13 cellular contexts compared by ENCODE assay signal in the genomic region with DNA sequence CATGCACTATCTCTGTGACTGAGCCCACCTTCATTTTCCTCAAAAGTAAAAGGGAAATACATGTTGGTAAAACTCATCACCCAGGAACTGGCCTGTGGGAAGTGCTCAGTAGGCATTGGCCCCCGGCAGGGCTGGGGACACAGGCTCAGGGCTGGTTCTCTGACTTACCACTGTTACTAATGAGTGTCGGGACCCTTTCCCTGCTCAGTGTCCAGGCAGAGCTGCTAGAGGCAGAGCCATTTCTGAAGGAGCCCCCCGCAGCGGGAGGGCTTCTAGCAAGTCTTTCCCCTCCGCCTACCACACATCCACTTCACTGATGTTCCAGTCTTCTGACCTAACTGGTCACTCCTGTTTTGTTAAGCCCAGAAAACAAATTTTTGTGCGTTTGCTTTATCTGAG. TPM values are rescaled to one million over a fixed set of nuclear protein-coding genes. Genes with fewer than 3 reads are reported as not detected.
DNase-seq lines count a peak whose midpoint lies in the region; ATAC-seq, FAIRE-seq and TF ChIP-seq lines count a peak whose summit lies in the region.
"Had no signal": no experiment of that assay in that cellular context is flagged by ENCODE, and none has a peak within 500 bp of the region (broad histone marks: within the 10 kb centered on the region; RNA-seq: fewer than 3 reads in every experiment).

No MANE protein-coding gene starts in this region.

- H3K27me3 ChIP-seq in GM23338 (ENCODE audit: insufficient read depth) = no peaks in the 10 kb centered on the region
- no peaks in the 10 kb centered on the region for H3K27me3 ChIP-seq in lower lobe of right lung (ENCODE audit: low read depth)
- no peaks in the 10 kb centered on the region for H3K27me3 ChIP-seq in tibial artery

- H3K4me3 Mint-ChIP-seq in GM23338 = peak overlapping the region; percentile 94
- H3K4me3 Mint-ChIP-seq in activated CD8-positive, alpha-beta T cell treated with anti-CD3 and anti-CD28 coated beads, Interleukin-2, amount 10 ng/mL, durations not matched to agents 7 days and 5 days = peak overlapping the region; percentile 89

- H3K4me3 ChIP-seq in A549 (peak overlapping the region; percentile 86; the same call in 1 of the 3 replicates), GM23338 (no peak overlapping the region), lower lobe of right lung (no peak overlapping the region), tibial artery (no peak overlapping the region)

- no peaks in the 10 kb centered on the region for H3K9me3 Mint-ChIP-seq in GM23338
- H3K9me3 Mint-ChIP-seq in activated CD8-positive, alpha-beta T cell treated with anti-CD3 and anti-CD28 coated beads, Interleukin-2, amount 10 ng/mL, durations not matched to agents 7 days and 5 days (ENCODE audit: insufficient read depth) = no peaks in the 10 kb centered on the region

- FAIRE-seq in A549 (lab: Jason Lieb, UNC) = no peak

- no peak for DNase-seq in A549 (ENCODE audit: low read depth in 1 of 2, low spot score in 1 of 2)
- DNase-seq in GM23338 (ENCODE audit: low spot score) = no peak
- no peak for DNase-seq in activated CD8-positive, alpha-beta T cell treated with anti-CD3 and anti-CD28 coated beads, Interleukin-2, amount 10 ng/mL, durations not matched to agents 7 days and 5 days
- no peak for DNase-seq in lower lobe of right lung
- DNase-seq in AML-193 (lab: John Stamatoyannopoulos, UW) = no peak
- no peak for DNase-seq in tibial artery
- no peak for DNase-seq in foreskin melanocyte
- DNase-seq: activated gamma-delta T cell treated with Interleukin-2 at 50 U/mL for 16 hours, NCI-H2081 treated with DMSO at 0.1 percent for 48 hours, retina, trophoblast cell had no signal

- H3K4me1 Mint-ChIP-seq in GM23338 = peaks cover 14% of the 10 kb centered on the region
- H3K4me1 Mint-ChIP-seq in activated CD8-positive, alpha-beta T cell treated with anti-CD3 and anti-CD28 coated beads, Interleukin-2, amount 10 ng/mL, durations not matched to agents 7 days and 5 days (ENCODE audit: low read depth) = peaks cover 25% of the 10 kb centered on the region

- 93% methylated on average over 6 of the region's 6 CpGs for WGBS in A549 (ENCODE audit: missing lambda C conversion rate)

- peaks cover 16% of the 10 kb centered on the region for H3K27me3 Mint-ChIP-seq in GM23338 (ENCODE audit: insufficient read depth, low read depth, poor library complexity)
- H3K27me3 Mint-ChIP-seq in activated CD8-positive, alpha-beta T cell treated with anti-CD3 and anti-CD28 coated beads, Interleukin-2, amount 10 ng/mL, durations not matched to agents 7 days and 5 days (ENCODE audit: low read depth) = no peaks in the 10 kb centered on the region

- TF ChIP-seq POLR2A in A549 (IDR thresholded peaks at IDR 0.05; ENCODE audit: low read length) = no peak

- intact Hi-C loops in lower lobe of right lung (cut with DNase I) (no loop called here), tibial artery (cut with DNase I; ENCODE audit: low total_unique reads) (loop anchor here (5.0 to 10.0 kb wide), 2 partner anchors 96 to 282 kb away; partner anchors contain the start of gene RASD1)

- H3K4me2 ChIP-seq in A549 (peak overlapping the region; percentile 94), GM23338 (peak overlapping the region; percentile 85)

- peak overlapping the region in 1 of 2 experiments; percentile 94; a peak in 2 of 6 replicates for H3K27ac ChIP-seq in A549
- no peak overlapping the region for H3K27ac ChIP-seq in GM23338 (ENCODE audit: low read depth)
- peak overlapping the region; percentile 96 for H3K27ac ChIP-seq in lower lobe of right lung
- no peak overlapping the region for H3K27ac ChIP-seq in tibial artery

- no peak for TF ChIP-seq RAD21 in A549 (conservative IDR thresholded peaks at IDR 0.05 in 1 of 2, IDR thresholded peaks at IDR 0.05 in 1 of 2)

- no peaks in the 10 kb centered on the region for H3F3A ChIP-seq in GM23338 (replicated peaks; ENCODE audit: low read depth)

- H3K36me3 Mint-ChIP-seq in GM23338 (ENCODE audit: low read depth) = no peaks in the 10 kb centered on the region
- H3K36me3 Mint-ChIP-seq in activated CD8-positive, alpha-beta T cell treated with anti-CD3 and anti-CD28 coated beads, Interleukin-2, amount 10 ng/mL, durations not matched to agents 7 days and 5 days (ENCODE audit: low read depth) = no peaks in the 10 kb centered on the region

- no peaks in the 10 kb centered on the region for H4K20me1 ChIP-seq in GM23338 (replicated peaks; ENCODE audit: insufficient read depth)

- H3K27ac Mint-ChIP-seq in GM23338 = no peak overlapping the region
- no peak overlapping the region for H3K27ac Mint-ChIP-seq in activated CD8-positive, alpha-beta T cell treated with anti-CD3 and anti-CD28 coated beads, Interleukin-2, amount 10 ng/mL, durations not matched to agents 7 days and 5 days

- H3K9me3 ChIP-seq in A549 = no peaks in the 10 kb centered on the region
- no peaks in the 10 kb centered on the region for H3K9me3 ChIP-seq in lower lobe of right lung
- no peaks in the 10 kb centered on the region for H3K9me3 ChIP-seq in tibial artery

- CTCF ChIA-PET in A549 (lab: Yijun Ruan, JAX) = interaction anchor here (1.3 to 8.6 kb wide), 4 partner anchors 10 to 238 kb away, joined by 3 to 47 read pairs (median 23); partner anchors contain the start of gene RASD1
- CTCF ChIA-PET in activated CD8-positive, alpha-beta T cell treated with anti-CD3 and anti-CD28 coated beads, Interleukin-2, amount 10 ng/mL, durations not matched to agents 7 days and 5 days (lab: Charles Lee) = interaction anchor here (3.2 kb wide), 1 partner anchor 97 kb away, joined by 16 read pairs; the partner anchor contains the start of gene RASD1

- H3K4me1 ChIP-seq in A549 (peaks cover 16% of the 10 kb centered on the region), GM23338 (ENCODE audit: insufficient read depth) (peaks cover 7% of the 10 kb centered on the region; the same call in 1 of the 2 replicates), lower lobe of right lung (peaks cover 26% of the 10 kb centered on the region), tibial artery (peaks cover 0 to 27% (median 20%) of the 10 kb centered on the region in 4 donors)

- no peaks in the 10 kb centered on the region for H3K9me2 ChIP-seq in GM23338 (ENCODE audit: insufficient read depth)

- no peaks in the 10 kb centered on the region for H3K36me3 ChIP-seq in GM23338 (ENCODE audit: insufficient read depth)
- H3K36me3 ChIP-seq in lower lobe of right lung = no peaks in the 10 kb centered on the region
- H3K36me3 ChIP-seq in tibial artery = no peaks in the 10 kb centered on the region

- POLR2A ChIA-PET in A549 (lab: Yijun Ruan, JAX) = no interaction called here
- POLR2A ChIA-PET in activated CD8-positive, alpha-beta T cell treated with anti-CD3 and anti-CD28 coated beads, Interleukin-2, amount 10 ng/mL, durations not matched to agents 7 days and 5 days (lab: Charles Lee) = no interaction called here

- H3K79me2 ChIP-seq in GM23338 (replicated peaks; ENCODE audit: insufficient read depth) = peaks cover 30% of the 10 kb centered on the region

- H2AFZ ChIP-seq in GM23338 = no peak overlapping the region

- TF ChIP-seq EP300 in A549 (IDR thresholded peaks at IDR 0.05) = no peak

- ATAC-seq in A549 (no peak), GM23338 (no peak), lower lobe of right lung (no peak), GM21526 (IDR thresholded peaks at IDR 0.05; ENCODE audit: low FRiP score, unreplicated experiment) (no peak)
- no peak for ATAC-seq in activated CD8-positive, alpha-beta T cell treated with anti-CD3 and anti-CD28 coated beads, Interleukin-2, amount 10 ng/mL, durations not matched to agents 7 days and 5 days
- ATAC-seq: Panc1 had no signal

- TF ChIP-seq CTCF in A549 (IDR thresholded peaks at IDR 0.05) (no peak), GM23338 (conservative IDR thresholded peaks at IDR 0.05; ENCODE audit: low read depth in 2 of 2) (no peak), lower lobe of right lung (IDR thresholded peaks at IDR 0.05) (no peak), tibial artery (IDR thresholded peaks at IDR 0.05) (no peak)

TF ChIP-seq in A549, 52 proteins besides CTCF, POLR2A, EP300 and RAD21 (continues in another document):
- TF ChIP-seq, protein P1, sequence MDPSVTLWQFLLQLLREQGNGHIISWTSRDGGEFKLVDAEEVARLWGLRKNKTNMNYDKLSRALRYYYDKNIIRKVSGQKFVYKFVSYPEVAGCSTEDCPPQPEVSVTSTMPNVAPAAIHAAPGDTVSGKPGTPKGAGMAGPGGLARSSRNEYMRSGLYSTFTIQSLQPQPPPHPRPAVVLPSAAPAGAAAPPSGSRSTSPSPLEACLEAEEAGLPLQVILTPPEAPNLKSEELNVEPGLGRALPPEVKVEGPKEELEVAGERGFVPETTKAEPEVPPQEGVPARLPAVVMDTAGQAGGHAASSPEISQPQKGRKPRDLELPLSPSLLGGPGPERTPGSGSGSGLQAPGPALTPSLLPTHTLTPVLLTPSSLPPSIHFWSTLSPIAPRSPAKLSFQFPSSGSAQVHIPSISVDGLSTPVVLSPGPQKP (IDR thresholded peaks at IDR 0.05; ENCODE audit: low read depth, low read length) = no peak

TF ChIP-seq in GM23338, 12 proteins besides CTCF, POLR2A, EP300 and RAD21 (continues in another document):
- TF ChIP-seq CREB1 (CRISPR knock-in tag; IDR thresholded peaks at IDR 0.05; ENCODE audit: low read depth) = no peak

RNA-seq across cellular contexts. Expression of gene PEMT, which starts 1.7 kb away (rescaled TPM):
- polyA plus RNA-seq in A549 (2011; rRNA removed) (47.8 and 62.4 TPM in 2 replicates), A549 (2017; fragmentation: RNase III; extraction: RNeasy Plus Mini Kit Qiagen cat#74134 plus additional on column Dnase treatment) (40.1 to 47.5 TPM (median 43.0 TPM) in 3 replicates), GM23338 (2016; fragmentation: Nextera tagmentation; extraction: Ambion mirVana) (55.2 and 62.7 TPM in 2 replicates)
- polyA plus RNA-seq in A549 (2012; cell fraction: cytosol; rRNA removed) = 88.6 and 124 TPM in 2 replicates
- polyA plus RNA-seq in A549 (2012; cell fraction: nucleus; rRNA removed) = 78.3 and 88.5 TPM in 2 replicates
- 34.0 and 49.1 TPM in 2 replicates for polyA minus RNA-seq in A549 (2011; rRNA and poly(A)+ RNA removed)
- total RNA-seq in GM23338 (2014; rRNA removed; shearing (Covaris generic)) = 46.0 and 54.8 TPM in 2 replicates
- total RNA-seq in activated CD8-positive, alpha-beta T cell treated with anti-CD3 and anti-CD28 coated beads, Interleukin-2, amount 10 ng/mL, durations not matched to agents 7 days and 5 days = 10 to 100 TPM; 14.1 to 17.2 TPM
- 20.1 TPM for total RNA-seq in lower lobe of right lung
